In genomic region chrX:110159235-110159634, GRCh38 we compare ENCODE assay signal across 1 cellular context.
TF ChIP-seq lines count a peak whose summit lies in the region.

No MANE protein-coding gene starts in this region.

TF ChIP-seq in GM12878, 131 proteins besides CTCF, POLR2A, EP300 and RAD21 (continued from another document):
- 0 out of 2 replicates have a peak, but pooled peaks have one; percentile 26 for TF ChIP-seq IKZF1 (conservative IDR thresholded peaks at IDR 0.05)
- TF ChIP-seq USF1 (IDR thresholded peaks at IDR 0.05; ENCODE audit: borderline replicate concordance, extremely low read length, insufficient read depth, low read depth, low read length), result no peak
- TF ChIP-seq PML (IDR thresholded peaks at IDR 0.05; ENCODE audit: low read length), result no peak
- TF ChIP-seq RUNX3 (IDR thresholded peaks at IDR 0.05; ENCODE audit: low read length), result peak; percentile 80
